ENCODE assay signal across 8 cellular contexts in genomic region chr1:27342391-27342777, GRCh38. TPM values are rescaled to one million over a fixed set of nuclear protein-coding genes. Genes with fewer than 3 reads are reported as not detected.
DNase-seq lines count a peak whose midpoint lies in the region; ATAC-seq and TF ChIP-seq lines count a peak whose summit lies in the region.

No MANE protein-coding gene starts in this region.

- CTCF ChIA-PET in Caco-2 (lab: Charles Lee): interaction anchor here (0.6 to 0.7 kb wide), 2 partner anchors 17 to 24 kb away, joined by 3 read pairs; no protein-coding TSS in a partner anchor
- CTCF ChIA-PET in activated naive CD4-positive, alpha-beta T cell treated with anti-CD3 and anti-CD28 coated beads for 36 hours (lab: Charles Lee): interaction anchor here (0.6 to 2.1 kb wide), 6 partner anchors 10 to 327 kb away, joined by 4 to 12 read pairs (median 6); no protein-coding TSS in a partner anchor

- peaks cover 27% of the 10 kb centered on the region for H3K4me1 Mint-ChIP-seq in Caco-2 (ENCODE audit: low read depth, unreplicated experiment)
- peaks cover 52% of the 10 kb centered on the region for H3K4me1 Mint-ChIP-seq in activated naive CD4-positive, alpha-beta T cell treated with anti-CD3 and anti-CD28 coated beads for 36 hours (ENCODE audit: low read depth)

- H3K4me3 Mint-ChIP-seq in Caco-2 (ENCODE audit: unreplicated experiment): peak overlapping the region; percentile 71
- H3K4me3 Mint-ChIP-seq in activated naive CD4-positive, alpha-beta T cell treated with anti-CD3 and anti-CD28 coated beads for 36 hours: peak overlapping the region; percentile 83

- peak overlapping the region; percentile 41 for H3K4me3 ChIP-seq in Caco-2 (ENCODE audit: low read depth, low read length)
- peak overlapping the region; percentile 70 for H3K4me3 ChIP-seq in mononuclear cell (ENCODE audit: low read length)
- no peak overlapping the region for H3K4me3 ChIP-seq in HAP-1

- POLR2A ChIA-PET in Caco-2 (lab: Charles Lee): interaction anchor here (1.2 kb wide), 1 partner anchor 9 kb away, joined by 3 read pairs; no protein-coding TSS in a partner anchor

- BruUV-seq in Caco-2 (replicated peaks; lab: Mats Ljungman, UMichigan): TSS peak; percentile 36

- no peaks in the 10 kb centered on the region for H3K27me3 ChIP-seq in Caco-2 (replicated peaks; ENCODE audit: control insufficient read depth, insufficient read depth, low read length)
- H3K27me3 ChIP-seq in mononuclear cell (ENCODE audit: insufficient read depth, low read length): no peaks in the 10 kb centered on the region
- H3K27me3 ChIP-seq in HAP-1 (ENCODE audit: low read depth): no peaks in the 10 kb centered on the region

- H3K27ac Mint-ChIP-seq in Caco-2 (ENCODE audit: unreplicated experiment): peak overlapping the region; percentile 76
- H3K27ac Mint-ChIP-seq in activated naive CD4-positive, alpha-beta T cell treated with anti-CD3 and anti-CD28 coated beads for 36 hours: peak overlapping the region; percentile 85

- no peak for TF ChIP-seq CTCF in Caco-2 (IDR thresholded peaks at IDR 0.05; ENCODE audit: insufficient read depth in 1 of 2, low read depth in 1 of 2, low read length in 1 of 2, severe bottlenecking in 1 of 2, unreplicated experiment in 1 of 2)

- no peaks in the 10 kb centered on the region for H3K27me3 Mint-ChIP-seq in Caco-2 (ENCODE audit: insufficient read depth, unreplicated experiment)
- no peaks in the 10 kb centered on the region for H3K27me3 Mint-ChIP-seq in activated naive CD4-positive, alpha-beta T cell treated with anti-CD3 and anti-CD28 coated beads for 36 hours (ENCODE audit: low read depth)

- DNase-seq in Caco-2 (no peak), Kasumi-1 (lab: John Stamatoyannopoulos, UW) (peak; percentile 14 to 15), HAP-1 (ENCODE audit: low spot score in 2 of 2) (no peak), epidermal melanocyte (ENCODE audit: insufficient read length, low spot score) (no peak)
- DNase-seq in activated naive CD4-positive, alpha-beta T cell treated with anti-CD3 and anti-CD28 coated beads for 36 hours: peak; percentile 72

- H3K36me3 ChIP-seq in Caco-2 (ENCODE audit: control insufficient read depth, insufficient read depth, low read length) (no peaks in the 10 kb centered on the region), HAP-1 (replicated peaks) (no peaks in the 10 kb centered on the region)

- no peak for ATAC-seq in HG03442 (IDR thresholded peaks at IDR 0.05; ENCODE audit: unreplicated experiment)
- ATAC-seq in GM18909 (IDR thresholded peaks at IDR 0.05; ENCODE audit: poor library complexity, unreplicated experiment): no peak

- H3K9me3 ChIP-seq in Caco-2 (no peaks in the 10 kb centered on the region), mononuclear cell (ENCODE audit: low read depth, low read length) (no peaks in the 10 kb centered on the region), HAP-1 (no peaks in the 10 kb centered on the region)

- intact Hi-C loops in Caco-2 (cut with micrococcal nuclease; ENCODE audit: unreplicated experiment): no loop called here
- intact Hi-C loops in activated naive CD4-positive, alpha-beta T cell treated with anti-CD3 and anti-CD28 coated beads for 36 hours (cut with micrococcal nuclease): loop anchor here (5.0 kb wide), 1 partner anchor 180 kb away; no protein-coding TSS in a partner anchor

- H3K36me3 Mint-ChIP-seq in Caco-2 (ENCODE audit: insufficient read depth, unreplicated experiment): peaks cover 26% of the 10 kb centered on the region
- no peaks in the 10 kb centered on the region for H3K36me3 Mint-ChIP-seq in activated naive CD4-positive, alpha-beta T cell treated with anti-CD3 and anti-CD28 coated beads for 36 hours (ENCODE audit: low read depth)

- in situ Hi-C loops in HAP-1 (cut with MboI; ENCODE audit: low sequenced_read_pairs): no loop called here

- H3K9me3 Mint-ChIP-seq in Caco-2 (ENCODE audit: unreplicated experiment): no peaks in the 10 kb centered on the region
- H3K9me3 Mint-ChIP-seq in activated naive CD4-positive, alpha-beta T cell treated with anti-CD3 and anti-CD28 coated beads for 36 hours: no peaks in the 10 kb centered on the region

- H3K4me1 ChIP-seq in Caco-2 (peaks cover 25% of the 10 kb centered on the region), mononuclear cell (ENCODE audit: insufficient read depth, low read length) (peaks cover 59% of the 10 kb centered on the region), HAP-1 (no peaks in the 10 kb centered on the region)

RNA-seq across cellular contexts. Expression of gene SYTL1, which starts 0.6 kb away (rescaled TPM):
- total RNA-seq in Caco-2 (2022) (11.0 and 11.2 TPM in 2 replicates), mononuclear cell (44.3 TPM)
- total RNA-seq in activated naive CD4-positive, alpha-beta T cell treated with anti-CD3 and anti-CD28 coated beads for 36 hours: 10 to 100 TPM; 28.5 to 29.2 TPM

RNA-seq across cellular contexts. Expression of gene TMEM222, which starts 20.4 kb away (rescaled TPM):
- total RNA-seq in Caco-2 (2022) (26.7 and 32.3 TPM in 2 replicates), mononuclear cell (17.0 TPM)
- total RNA-seq in activated naive CD4-positive, alpha-beta T cell treated with anti-CD3 and anti-CD28 coated beads for 36 hours: 10 to 100 TPM; 22.0 to 22.8 TPM

RNA-seq across cellular contexts. Expression of gene MAP3K6, which starts 24.4 kb away (rescaled TPM):
- total RNA-seq in Caco-2 (2022): 8.8 and 11.7 TPM in 2 replicates
- total RNA-seq in activated naive CD4-positive, alpha-beta T cell treated with anti-CD3 and anti-CD28 coated beads for 36 hours: 1 to 10 TPM; 5.2 to 5.3 TPM
- total RNA-seq in mononuclear cell: 2.0 TPM

RNA-seq across cellular contexts. Expression of gene FCN3, which starts 32.2 kb away (rescaled TPM):
- not detected in 2 replicates for total RNA-seq in Caco-2 (2022)
- total RNA-seq in activated naive CD4-positive, alpha-beta T cell treated with anti-CD3 and anti-CD28 coated beads for 36 hours: not detected
- total RNA-seq in mononuclear cell: not detected

RNA-seq across cellular contexts. Expression of gene CD164L2, which starts 40.7 kb away (rescaled TPM):
- total RNA-seq in Caco-2 (2022) (0.21 TPM in 1 of 2 replicates, not detected in the other), mononuclear cell (not detected)
- total RNA-seq in activated naive CD4-positive, alpha-beta T cell treated with anti-CD3 and anti-CD28 coated beads for 36 hours: not detected

Comparison
In these comparisons a context has a peak if more than half of its experiments do, and no peak if none do; other contexts are left out.
1. DNase-seq: peak in Kasumi-1 (2 of 2) and activated naive CD4-positive, alpha-beta T cell treated with anti-CD3 and anti-CD28 coated beads for 36 hours (single experiment); none in Caco-2 (0 of 2), HAP-1 (0 of 2) and epidermal melanocyte (single experiment).